27 cellular contexts compared by ENCODE assay signal in genomic region chr2:235127909-235128308, GRCh38.
"Had no signal": no experiment of that assay in that cellular context is flagged by ENCODE, and none has a peak within 500 bp of the region (broad histone marks: within the 10 kb centered on the region; RNA-seq: fewer than 3 reads in every experiment).

No MANE protein-coding gene starts in this region.

- ATAC-seq: natural killer cell; psoas muscle; right lobe of liver; stimulated activated naive B cell treated with anti-CD40 and anti-IgM and Interleukin-4, amounts not matched to agents 10 μg/mL and 1 μg/mL and 100 μg/mL, for 72 hours; stimulated activated naive CD8-positive, alpha-beta T cell treated with anti-CD3 and anti-CD28 coated beads, Interleukin-15, Interleukin-2, amounts not matched to agents 100 U/mL and 50 U/mL, for 24 hours had no signal

- H3K27ac ChIP-seq: left ventricle myocardium inferior, neural progenitor cell, neutrophil, parathyroid adenoma, psoas muscle, right atrium auricular region, right lobe of liver, skin epidermis, stomach, testis, thyroid gland, transverse colon, upper lobe of left lung, vagina had no signal

- H3K36me3 ChIP-seq: left ventricle myocardium inferior, neural progenitor cell, neutrophil, right atrium auricular region, right lobe of liver, stomach, thyroid gland, transverse colon, upper lobe of left lung, vagina had no signal

- DNase-seq: islet precursor cell; left ventricle myocardium inferior; mesendoderm; naive B cell; natural killer cell; nephron progenitor cell; occipital lobe; psoas muscle; right lobe of liver; stimulated activated CD4-positive, alpha-beta T cell treated with anti-CD3 and anti-CD28 coated beads, Interleukin-12 subunit alpha, Interleukin-12 subunit beta, amount 100 ng/mL, for 4 hours; stimulated activated CD4-positive, alpha-beta T cell treated with anti-CD3 and anti-CD28 coated beads, Interleukin-15, amount 100 ng/mL, for 24 hours; stimulated activated CD4-positive, alpha-beta T cell treated with anti-CD3 and anti-CD28 coated beads, Interleukin-2, amount 100 ng/mL, for 24 hours; stimulated activated CD4-positive, alpha-beta T cell treated with anti-CD3 and anti-CD28 coated beads, Interleukin-4, amount 100 ng/mL, for 1 hour; stimulated activated naive B cell treated with anti-CD40 and anti-IgM and Interleukin-4, amounts not matched to agents 10 μg/mL and 1 μg/mL and 100 μg/mL, for 72 hours; stimulated activated naive CD8-positive, alpha-beta T cell treated with anti-CD3 and anti-CD28 coated beads, Interleukin-15, Interleukin-2, amounts not matched to agents 100 U/mL and 50 U/mL, for 24 hours; stomach; testis; thyroid gland; transverse colon; upper lobe of left lung had no signal

- H3K9me3 ChIP-seq: left ventricle myocardium inferior, neutrophil, psoas muscle, right atrium auricular region, right lobe of liver, stomach, testis, thyroid gland, transverse colon, upper lobe of left lung, vagina had no signal

- H3K4me1 ChIP-seq: left ventricle myocardium inferior, parathyroid adenoma, psoas muscle, right atrium auricular region, right lobe of liver, stomach, testis, thyroid gland, transverse colon, upper lobe of left lung, vagina had no signal

- H3K4me3 ChIP-seq: left ventricle myocardium inferior, lung, neural progenitor cell, psoas muscle, right atrium auricular region, right lobe of liver, skin epidermis, stomach, testis, thyroid gland, transverse colon, upper lobe of left lung, vagina had no signal
